In the genomic region with DNA sequence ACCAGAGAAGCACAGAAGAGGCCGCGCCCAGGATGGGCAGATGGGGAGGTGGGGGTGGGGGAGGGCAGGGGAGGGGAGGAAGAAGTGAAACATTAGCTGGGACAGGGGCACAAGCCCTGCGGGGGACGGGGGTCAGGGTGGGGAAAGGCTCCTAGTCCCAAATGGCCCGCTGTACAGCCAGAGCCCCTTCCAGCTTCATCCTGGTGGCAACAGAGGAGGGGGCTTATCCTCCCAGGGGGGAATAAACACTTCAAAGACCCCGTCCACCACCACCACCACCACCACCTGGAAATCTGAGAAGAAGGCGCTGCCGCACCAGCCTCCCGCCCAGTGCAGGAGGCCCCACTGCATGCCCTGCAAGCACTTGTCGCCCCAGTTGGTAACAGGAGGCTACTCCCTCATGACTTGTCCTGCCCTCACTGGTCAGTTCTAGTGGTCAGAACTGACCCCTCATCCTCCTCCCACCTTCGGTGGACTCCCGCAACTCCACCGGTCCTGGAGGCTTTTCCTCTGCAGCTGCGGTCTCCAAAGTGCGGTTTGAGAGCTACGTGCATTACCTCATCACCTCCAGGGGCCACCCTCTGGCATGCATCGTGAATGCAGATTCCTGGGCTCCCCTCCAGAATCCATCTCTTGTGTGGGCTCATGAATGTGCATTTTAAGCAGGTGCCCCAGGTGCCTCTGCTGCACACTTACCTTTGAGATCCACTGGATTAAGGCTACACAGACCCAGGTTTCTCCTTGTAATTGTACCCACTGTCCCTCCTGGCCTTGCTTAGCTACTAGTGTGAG, we compare ENCODE assay signal across 33 cellular contexts.
DNase-seq lines count a peak whose midpoint lies in the region; ATAC-seq, FAIRE-seq and TF ChIP-seq lines count a peak whose summit lies in the region.
"Had no signal": no experiment of that assay in that cellular context is flagged by ENCODE, and none has a peak within 500 bp of the region (broad histone marks: within the 10 kb centered on the region; RNA-seq: fewer than 3 reads in every experiment).

No MANE protein-coding gene starts in this region.

- H3K79me2 ChIP-seq in H9 (ENCODE audit: insufficient read depth, low read length) (no peaks in the 10 kb centered on the region), K562 (ENCODE audit: control insufficient read depth, insufficient read depth, low read length) (no peaks in the 10 kb centered on the region), mesendoderm (ENCODE audit: control insufficient read depth, insufficient read depth, low read length) (no peaks in the 10 kb centered on the region)
- H3K79me2 ChIP-seq: parathyroid adenoma had no signal

- peak overlapping the region in 1 of 2 experiments; percentile 54; a peak in 1 of 5 replicates for H3K4me3 Mint-ChIP-seq in H9
- H3K4me3 Mint-ChIP-seq: activated CD4-positive, alpha-beta memory T cell treated with anti-CD3 and anti-CD28 coated beads, Interleukin-2, amount 10 ng/mL, durations not matched to agents 7 days and 5 days; activated naive CD4-positive, alpha-beta T cell treated with anti-CD3 and anti-CD28 coated beads for 36 hours; activated T-helper 1 cell treated with anti-CD3 and anti-CD28 coated beads, Interleukin-12 subunit alpha, Interleukin-12 subunit beta, Interleukin-2, Interleukin-4 antibody, amounts not matched to agents 30 ng/mL and 10 ng/mL and 1 ng/mL, durations not matched to agents 14 hours and 24 hours and 36 hours; natural killer cell treated with Interleukin-12 subunit alpha and Interleukin-12 subunit beta and Interleukin-15 and Interleukin-18, amount 100 ng/mL, for 72 hours had no signal

- POLR2A ChIA-PET in K562 (lab: Yijun Ruan, JAX) = no interaction called here

- no peak overlapping the region for H2BK5ac ChIP-seq in H9 (ENCODE audit: insufficient read length, low read length)
- H2BK5ac ChIP-seq in mesendoderm (ENCODE audit: low read length) = no peak overlapping the region

- H3K27ac Mint-ChIP-seq in H9 = peak overlapping the region in 2 of 3 experiments; percentile 60 to 81; a peak in 1 of 7 replicates
- H3K27ac Mint-ChIP-seq: activated CD4-positive, alpha-beta memory T cell treated with anti-CD3 and anti-CD28 coated beads, Interleukin-2, amount 10 ng/mL, durations not matched to agents 7 days and 5 days; activated naive CD4-positive, alpha-beta T cell treated with anti-CD3 and anti-CD28 coated beads for 36 hours; activated T-helper 1 cell treated with anti-CD3 and anti-CD28 coated beads, Interleukin-12 subunit alpha, Interleukin-12 subunit beta, Interleukin-2, Interleukin-4 antibody, amounts not matched to agents 30 ng/mL and 10 ng/mL and 1 ng/mL, durations not matched to agents 14 hours and 24 hours and 36 hours; natural killer cell treated with Interleukin-12 subunit alpha and Interleukin-12 subunit beta and Interleukin-15 and Interleukin-18, amount 100 ng/mL, for 72 hours had no signal

- TF ChIP-seq RAD21 in K562 (CRISPR knock-in tag; conservative IDR thresholded peaks at IDR 0.05 in 1 of 2, IDR thresholded peaks at IDR 0.05 in 1 of 2) = no peak

- no peaks in the 10 kb centered on the region for H3K4me1 ChIP-seq in H9 (ENCODE audit: insufficient read depth, low read length)
- peaks cover 0 to 8% of the 10 kb centered on the region in 2 experiments; a peak in 2 of 5 replicates for H3K4me1 ChIP-seq in K562 (replicated peaks in 1 of 2; ENCODE audit: control insufficient read depth in 2 of 2, insufficient read depth in 2 of 2, low read length in 2 of 2)
- H3K4me1 ChIP-seq in mesendoderm (ENCODE audit: control insufficient read depth, low read depth, low read length) = no peaks in the 10 kb centered on the region
- no peaks in the 10 kb centered on the region for H3K4me1 ChIP-seq in thyroid gland
- H3K4me1 ChIP-seq: parathyroid adenoma, upper lobe of right lung had no signal

- ATAC-seq in K562 (no peak; the same call in 2 of the 3 replicates), GM18517 (IDR thresholded peaks at IDR 0.05; ENCODE audit: unreplicated experiment) (no peak)
- ATAC-seq: mucosa of descending colon; natural killer cell treated with Interleukin-12 subunit alpha and Interleukin-12 subunit beta and Interleukin-15 and Interleukin-18, amount 100 ng/mL, for 72 hours; upper lobe of right lung had no signal

- H3K4me3 ChIP-seq in K562 = no peak overlapping the region
- no peak overlapping the region for H3K4me3 ChIP-seq in mesendoderm (ENCODE audit: low read length)
- H3K4me3 ChIP-seq in thyroid gland (replicated peaks in 1 of 3) = no peak overlapping the region
- H3K4me3 ChIP-seq: lung, mucosa of descending colon, suprapubic skin, upper lobe of right lung had no signal

- H2BK15ac ChIP-seq in H9 (ENCODE audit: low read depth, low read length) (no peak overlapping the region), mesendoderm (replicated peaks; ENCODE audit: low read depth) (no peak overlapping the region)

- H3K4me1 Mint-ChIP-seq in H9 = peaks cover 22 to 51% of the 10 kb centered on the region in 2 experiments
- H3K4me1 Mint-ChIP-seq: activated CD4-positive, alpha-beta memory T cell treated with anti-CD3 and anti-CD28 coated beads, Interleukin-2, amount 10 ng/mL, durations not matched to agents 7 days and 5 days had no signal

- H4K20me1 ChIP-seq in H9 (ENCODE audit: control insufficient read depth, insufficient read depth, insufficient read length) (no peaks in the 10 kb centered on the region), K562 (replicated peaks; ENCODE audit: control insufficient read depth, insufficient read depth, low read length) (no peaks in the 10 kb centered on the region; the same call in 1 of the 2 replicates)

- H4K5ac ChIP-seq in H9 (ENCODE audit: insufficient read length, low read depth, low read length) = no peak overlapping the region
- H4K5ac ChIP-seq in mesendoderm (ENCODE audit: low read length) = no peak overlapping the region

- TF ChIP-seq POLR2A in K562 (conservative IDR thresholded peaks at IDR 0.05) = no peak
- no peak for TF ChIP-seq POLR2A in thyroid gland (IDR thresholded peaks at IDR 0.05)

- H4K91ac ChIP-seq in H9 (ENCODE audit: insufficient read length, low read depth, low read length) = no peak overlapping the region

- H3K56ac ChIP-seq in H9 (ENCODE audit: insufficient read length, low read depth, low read length) (no peak overlapping the region), mesendoderm (ENCODE audit: low read length) (no peak overlapping the region)

- H3K9me3 Mint-ChIP-seq in H9 = no peaks in the 10 kb centered on the region
- H3K9me3 Mint-ChIP-seq: activated CD4-positive, alpha-beta memory T cell treated with anti-CD3 and anti-CD28 coated beads, Interleukin-2, amount 10 ng/mL, durations not matched to agents 7 days and 5 days; activated naive CD4-positive, alpha-beta T cell treated with anti-CD3 and anti-CD28 coated beads for 36 hours; activated T-helper 1 cell treated with anti-CD3 and anti-CD28 coated beads, Interleukin-12 subunit alpha, Interleukin-12 subunit beta, Interleukin-2, Interleukin-4 antibody, amounts not matched to agents 30 ng/mL and 10 ng/mL and 1 ng/mL, durations not matched to agents 14 hours and 24 hours and 36 hours; natural killer cell treated with Interleukin-12 subunit alpha and Interleukin-12 subunit beta and Interleukin-15 and Interleukin-18, amount 100 ng/mL, for 72 hours had no signal

- no peak overlapping the region for H3K18ac ChIP-seq in H9 (ENCODE audit: insufficient read length, low read depth, low read length)
- H3K18ac ChIP-seq in mesendoderm (ENCODE audit: low read length) = no peak overlapping the region

- H3K36me3 ChIP-seq in K562 (ENCODE audit: control insufficient read depth, insufficient read depth, low read length) (no peaks in the 10 kb centered on the region), mesendoderm (ENCODE audit: control insufficient read depth, insufficient read depth, low read length) (no peaks in the 10 kb centered on the region), thyroid gland (no peaks in the 10 kb centered on the region)
- H3K36me3 ChIP-seq: suprapubic skin, upper lobe of right lung had no signal

- peaks cover 35% of the 10 kb centered on the region for H3K27me3 Mint-ChIP-seq in H9 (ENCODE audit: low read depth)

- H3K9ac ChIP-seq in H9 (ENCODE audit: extremely low read depth, insufficient read length, low read length) (no peak overlapping the region), K562 (ENCODE audit: insufficient read depth in 1 of 2, low read depth in 2 of 2, low read length in 2 of 2) (no peak overlapping the region), mesendoderm (ENCODE audit: low read length) (no peak overlapping the region)
- H3K9ac ChIP-seq: KMS-11, parathyroid adenoma had no signal

- H3K79me1 ChIP-seq in H9 (ENCODE audit: insufficient read depth, low read depth, low read length, poor library complexity, severe bottlenecking) (no peaks in the 10 kb centered on the region), mesendoderm (ENCODE audit: low read length) (no peaks in the 10 kb centered on the region)

- H3T11ph ChIP-seq in H9 (ENCODE audit: low read length) = no peak overlapping the region

- H3K27me3 ChIP-seq in H9 (ENCODE audit: insufficient read depth, low read length) = no peaks in the 10 kb centered on the region
- peaks cover 17 to 54% of the 10 kb centered on the region in 2 experiments; a peak in 4 of 5 replicates for H3K27me3 ChIP-seq in K562 (ENCODE audit: control insufficient read depth in 2 of 2, insufficient read depth in 2 of 2, low read length in 2 of 2)
- H3K27me3 ChIP-seq in mesendoderm (ENCODE audit: insufficient read depth, low read length, poor library complexity) = no peaks in the 10 kb centered on the region
- no peaks in the 10 kb centered on the region for H3K27me3 ChIP-seq in thyroid gland

- DNase-seq in ELF-1 (ENCODE audit: low read depth, low spot score) (peak; percentile 18), H9 (no peak), K562 (ENCODE audit: extremely low read depth in 1 of 4, low spot score in 3 of 4) (no peak), mesendoderm (peak; percentile 37), thyroid gland (no peak), NCI-H2227 (lab: John Stamatoyannopoulos, UW; ENCODE audit: unreplicated experiment) (no peak)
- DNase-seq: activated CD4-positive, alpha-beta memory T cell treated with anti-CD3 and anti-CD28 coated beads, Interleukin-2, amount 10 ng/mL, durations not matched to agents 7 days and 5 days; activated CD8-positive, alpha-beta memory T cell treated with anti-CD3 and anti-CD28 coated beads, Interleukin-2, amount 50 U/mL, for 4 hours; activated naive CD4-positive, alpha-beta T cell treated with anti-CD3 and anti-CD28 coated beads for 36 hours; C1 segment of cervical spinal cord; central memory CD4-positive, alpha-beta T cell; dermis blood vessel endothelial cell; DMS79; GDM1; GOT3; kidney glomerular epithelial cell; MM.1S; mucosa of descending colon; NCI-H1930; NCI-H774; retina; small intestine; stimulated activated CD4-positive, alpha-beta T cell treated with anti-CD3 and anti-CD28 coated beads, Interleukin-1b, Interleukin-23, amount 100 ng/mL, for 48 hours; stimulated activated naive CD4-positive, alpha-beta T cell treated with Interleukin-2 at 50 U/mL for 16 hours; upper lobe of right lung had no signal

- H2BK20ac ChIP-seq in H9 (ENCODE audit: low read depth, low read length, poor library complexity, severe bottlenecking) = no peak overlapping the region

- H4K8ac ChIP-seq in H9 (replicated peaks; ENCODE audit: insufficient read length, low read depth, low read length) (no peak overlapping the region), mesendoderm (ENCODE audit: low read depth, low read length) (no peak overlapping the region)

- in situ Hi-C loops in K562 (cut with MboI) = no loop called here

- H2AK5ac ChIP-seq in H9 (ENCODE audit: insufficient read length, low read length) = no peak overlapping the region
- H2AK5ac ChIP-seq in mesendoderm (ENCODE audit: low read length) = no peak overlapping the region

- TF ChIP-seq CTCF in H9 (conservative IDR thresholded peaks at IDR 0.05) (no peak), K562 (IDR thresholded peaks at IDR 0.05 in 2 of 3, conservative IDR thresholded peaks at IDR 0.05 in 1 of 3; ENCODE audit: insufficient read depth in 2 of 3, low read depth in 1 of 3, low read length in 3 of 3) (no peak), thyroid gland (IDR thresholded peaks at IDR 0.05) (no peak)

- no peak for FAIRE-seq in K562 (lab: Jason Lieb, UNC)
- FAIRE-seq: frontal cortex, small intestine had no signal

- CTCF ChIA-PET in K562 (lab: Yijun Ruan, JAX; ENCODE audit: low intra/inter-chr PET ratio) = no interaction called here

- H3K9me3 ChIP-seq in H9 (ENCODE audit: control insufficient read depth, low read depth, low read length) (no peaks in the 10 kb centered on the region), K562 (replicated peaks; ENCODE audit: control insufficient read depth, insufficient read depth, low read depth, low read length) (no peaks in the 10 kb centered on the region), thyroid gland (no peaks in the 10 kb centered on the region)
- H3K9me3 ChIP-seq: mucosa of descending colon, suprapubic skin, upper lobe of right lung had no signal

- H3K23ac ChIP-seq in H9 (ENCODE audit: insufficient read length, low read depth, low read length) (no peak overlapping the region), mesendoderm (ENCODE audit: low read length) (no peak overlapping the region)

- H3K36me3 Mint-ChIP-seq in H9 (ENCODE audit: insufficient read depth in 1 of 3, low read depth in 3 of 3) = no peaks in the 10 kb centered on the region
- H3K36me3 Mint-ChIP-seq: natural killer cell treated with Interleukin-12 subunit alpha and Interleukin-12 subunit beta and Interleukin-15 and Interleukin-18, amount 100 ng/mL, for 72 hours had no signal

- no peak overlapping the region for H3K27ac ChIP-seq in H9 (ENCODE audit: insufficient read length, low read depth, low read length)
- no peak overlapping the region for H3K27ac ChIP-seq in K562 (ENCODE audit: extremely low read depth, low read depth, low read length)
- no peak overlapping the region for H3K27ac ChIP-seq in mesendoderm (ENCODE audit: low read depth, low read length)
- no peak overlapping the region for H3K27ac ChIP-seq in thyroid gland
- H3K27ac ChIP-seq: KMS-11, parathyroid adenoma, suprapubic skin, upper lobe of right lung had no signal

- H2AFZ ChIP-seq in H9 (ENCODE audit: low read length) = no peak overlapping the region
- no peak overlapping the region for H2AFZ ChIP-seq in K562 (ENCODE audit: low read depth, low read length)
- H2AFZ ChIP-seq: parathyroid adenoma had no signal

- no peak overlapping the region for H2BK12ac ChIP-seq in H9 (ENCODE audit: insufficient read length, low read depth, low read length)

- H3K9me1 ChIP-seq in K562 (ENCODE audit: control insufficient read depth, insufficient read depth, low read length) = no peaks in the 10 kb centered on the region

- no peak overlapping the region for H3K4me2 ChIP-seq in H9 (ENCODE audit: insufficient read depth, insufficient read length, low read length)
- no peak overlapping the region for H3K4me2 ChIP-seq in K562 (ENCODE audit: insufficient read depth, low read length)
- H3K4me2 ChIP-seq in mesendoderm (ENCODE audit: low read length) = no peak overlapping the region
- H3K4me2 ChIP-seq: KMS-11 had no signal

- no CpG with 5 or more reads among the region's 17 CpGs for WGBS in H9 (ENCODE audit: extremely low coverage, insufficient read length, low lambda C conversion rate)
- 16% methylated on average over 11 of the region's 17 CpGs for WGBS in K562 (ENCODE audit: insufficient coverage, low coverage, missing lambda C conversion rate)
- WGBS in mesendoderm (ENCODE audit: extremely low coverage, insufficient coverage, low lambda C conversion rate) = no CpG with 5 or more reads among the region's 17 CpGs
- 37 to 50% methylated on average over 10 of the region's 17 CpGs for WGBS in thyroid gland, 2 donors

- no TSS peak for BruUV-seq in K562 (replicated peaks; lab: Mats Ljungman, UMichigan)

- intact Hi-C loops in K562 (cut with micrococcal nuclease) (no loop called here), thyroid gland (cut with DNase I) (no loop called here)

- no peaks in the 10 kb centered on the region for H3K23me2 ChIP-seq in H9 (ENCODE audit: insufficient read length, low read depth, low read length, poor library complexity, severe bottlenecking)

- H3K4ac ChIP-seq in H9 (ENCODE audit: low read depth, low read length) (no peak overlapping the region), mesendoderm (ENCODE audit: low read depth, low read length) (no peak overlapping the region)

- TF ChIP-seq EP300 in K562 (IDR thresholded peaks at IDR 0.05; ENCODE audit: low read length) = no peak

- H2BK120ac ChIP-seq in H9 (ENCODE audit: low read depth, low read length, poor library complexity, severe bottlenecking) (no peak overlapping the region), mesendoderm (ENCODE audit: low read depth, low read length) (no peak overlapping the region)

- no peak overlapping the region for H3K14ac ChIP-seq in H9 (ENCODE audit: insufficient read depth, low read length)

Comparison
In these comparisons a context has a peak if more than half of its experiments do, and no peak if none do; other contexts are left out.
1. DNase-seq: peak in ELF-1 (single experiment) and mesendoderm (single experiment); none in H9 (single experiment), K562 (0 of 4), thyroid gland (0 of 2) and NCI-H2227 (single experiment).